ENCODE assay signal across 8 cellular contexts in genomic region chr20:34538671-34539123, GRCh38. TPM values are rescaled to one million over a fixed set of nuclear protein-coding genes. Genes with fewer than 3 reads are reported as not detected.
DNase-seq lines count a peak whose midpoint lies in the region; ATAC-seq and TF ChIP-seq lines count a peak whose summit lies in the region.

No MANE protein-coding gene starts in this region.

- H3K4me3 ChIP-seq in kidney epithelial cell (ENCODE audit: low read depth, low read length), result no peak overlapping the region

- no peaks in the 10 kb centered on the region for H3K9me3 Mint-ChIP-seq in brain
- no peaks in the 10 kb centered on the region for H3K9me3 Mint-ChIP-seq in stimulated activated effector memory CD8-positive, alpha-beta T cell treated with anti-CD3 and anti-CD28 coated beads, Interleukin-12 subunit alpha, Interleukin-12 subunit beta, amount 100 ng/mL, for 72 hours

- peaks cover 2% of the 10 kb centered on the region for H3K36me3 ChIP-seq in kidney epithelial cell (ENCODE audit: control insufficient read depth, insufficient read depth, low read length)

- TF ChIP-seq CTCF in brain (conservative IDR thresholded peaks at IDR 0.05) (peak; percentile 60 to 70), kidney epithelial cell (IDR thresholded peaks at IDR 0.05; ENCODE audit: insufficient read depth, low read length, poor library complexity, severe bottlenecking) (peak; percentile 79)

- H3K27ac Mint-ChIP-seq in brain, result peak overlapping the region in 1 of 5 experiments; percentile 9
- peak overlapping the region; percentile 78 for H3K27ac Mint-ChIP-seq in stimulated activated effector memory CD8-positive, alpha-beta T cell treated with anti-CD3 and anti-CD28 coated beads, Interleukin-12 subunit alpha, Interleukin-12 subunit beta, amount 100 ng/mL, for 72 hours

- ATAC-seq in stimulated activated effector memory CD8-positive, alpha-beta T cell treated with anti-CD3 and anti-CD28 coated beads, Interleukin-12 subunit alpha, Interleukin-12 subunit beta, amount 100 ng/mL, for 72 hours, result peak; percentile 66
- ATAC-seq in GM21786 (IDR thresholded peaks at IDR 0.05; ENCODE audit: unreplicated experiment) (no peak), GM19328 (IDR thresholded peaks at IDR 0.05; ENCODE audit: unreplicated experiment) (no peak)

- H3K27me3 Mint-ChIP-seq in brain, result no peaks in the 10 kb centered on the region

- no peaks in the 10 kb centered on the region for H3K27me3 ChIP-seq in kidney epithelial cell (ENCODE audit: control insufficient read depth, insufficient read depth, low read length)

- no peak overlapping the region for H3K4me3 Mint-ChIP-seq in brain
- H3K4me3 Mint-ChIP-seq in stimulated activated effector memory CD8-positive, alpha-beta T cell treated with anti-CD3 and anti-CD28 coated beads, Interleukin-12 subunit alpha, Interleukin-12 subunit beta, amount 100 ng/mL, for 72 hours, result no peak overlapping the region

- H3K4me1 Mint-ChIP-seq in brain, result peaks cover 5% of the 10 kb centered on the region
- H3K4me1 Mint-ChIP-seq in stimulated activated effector memory CD8-positive, alpha-beta T cell treated with anti-CD3 and anti-CD28 coated beads, Interleukin-12 subunit alpha, Interleukin-12 subunit beta, amount 100 ng/mL, for 72 hours, result peaks cover 22% of the 10 kb centered on the region

- peaks cover 55% of the 10 kb centered on the region for H3K36me3 Mint-ChIP-seq in brain
- H3K36me3 Mint-ChIP-seq in stimulated activated effector memory CD8-positive, alpha-beta T cell treated with anti-CD3 and anti-CD28 coated beads, Interleukin-12 subunit alpha, Interleukin-12 subunit beta, amount 100 ng/mL, for 72 hours, result peaks cover 82% of the 10 kb centered on the region

- DNase-seq in COLO668 (lab: John Stamatoyannopoulos, UW; ENCODE audit: unreplicated experiment), result peak; percentile 56
- peak; percentile 92 for DNase-seq in HuH-7 (ENCODE audit: low spot score)
- peak in 4 of 5 experiments; percentile 16 to 43 (median 36) for DNase-seq in T-helper 2 cell
- DNase-seq in kidney epithelial cell (ENCODE audit: low read depth), result no peak
- DNase-seq in stimulated activated effector memory CD8-positive, alpha-beta T cell treated with anti-CD3 and anti-CD28 coated beads, Interleukin-12 subunit alpha, Interleukin-12 subunit beta, amount 100 ng/mL, for 72 hours (ENCODE audit: low spot score in 2 of 2), result peak; percentile 45 to 78

RNA-seq across cellular contexts. Expression of gene MAP1LC3A, which starts 19.8 kb away (rescaled TPM):
- 298 TPM for polyA plus RNA-seq in brain (ENCODE audit: insufficient read depth, low read depth, low replicate concordance)
- total RNA-seq in kidney epithelial cell, result 63.0 and 72.5 TPM in 2 replicates

RNA-seq across cellular contexts. Expression of gene DYNLRB1, which starts 22.5 kb away (rescaled TPM):
- polyA plus RNA-seq in brain (ENCODE audit: insufficient read depth, low read depth, low replicate concordance), result 1,097 TPM
- 143 TPM in 2 replicates for total RNA-seq in kidney epithelial cell
